1 cellular context compared by ENCODE assay signal in genomic region chr4:165368114-165368513, GRCh38.
TF ChIP-seq lines count a peak whose summit lies in the region.

No MANE protein-coding gene starts in this region.

TF ChIP-seq in GM23338, 12 proteins besides CTCF, POLR2A, EP300 and RAD21 (continued from another document):
- no peak for TF ChIP-seq ZNF462 (CRISPR knock-in tag; IDR thresholded peaks at IDR 0.05)
- no peak for TF ChIP-seq NANOG (IDR thresholded peaks at IDR 0.05; ENCODE audit: borderline replicate concordance)
- no peak for TF ChIP-seq EZH2 (IDR thresholded peaks at IDR 0.05; ENCODE audit: low read depth, unreplicated experiment)
- no peak for TF ChIP-seq STAT1 (IDR thresholded peaks at IDR 0.05; ENCODE audit: unreplicated experiment)
- no peak for TF ChIP-seq JUNB (IDR thresholded peaks at IDR 0.05; ENCODE audit: unreplicated experiment)
- TF ChIP-seq CREB1 (CRISPR knock-in tag; IDR thresholded peaks at IDR 0.05; ENCODE audit: low read depth), result no peak
